Comparison of ENCODE assay signal across 11 cellular contexts in the genomic region with DNA sequence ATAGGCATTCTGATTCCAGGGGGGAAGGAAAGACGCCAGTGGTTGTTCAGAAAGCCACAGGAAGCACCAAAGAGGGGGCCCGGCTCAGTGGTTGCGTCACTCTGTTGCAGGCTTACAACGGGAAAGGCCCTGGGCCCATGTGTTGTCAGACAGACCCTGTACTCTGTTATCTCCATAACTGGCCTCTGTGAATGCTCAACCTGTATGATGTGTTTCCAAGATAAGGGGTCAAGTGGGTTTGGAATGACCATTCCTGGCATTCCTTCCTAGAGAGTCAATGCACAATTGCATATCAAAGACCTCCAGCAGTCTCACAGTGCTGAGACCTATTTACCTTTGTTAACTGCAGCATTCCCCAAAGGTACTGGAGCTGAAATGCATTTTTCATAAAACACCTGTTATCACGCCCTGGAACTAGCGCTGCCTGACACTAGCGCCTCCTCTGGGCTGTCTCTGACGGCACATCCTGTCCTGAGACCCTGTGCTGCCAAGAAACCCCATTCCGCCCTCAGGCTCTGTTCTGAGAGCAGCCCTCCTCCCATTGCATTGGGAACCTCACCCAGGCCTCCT. TPM values are rescaled to one million over a fixed set of nuclear protein-coding genes. Genes with fewer than 3 reads are reported as not detected.
DNase-seq lines count a peak whose midpoint lies in the region; ATAC-seq and TF ChIP-seq lines count a peak whose summit lies in the region.
"Had no signal": no experiment of that assay in that cellular context is flagged by ENCODE, and none has a peak within 500 bp of the region (broad histone marks: within the 10 kb centered on the region; RNA-seq: fewer than 3 reads in every experiment).

No MANE protein-coding gene starts in this region.

- intact Hi-C loops in sciatic nerve (cut with DNase I) = no loop called here
- intact Hi-C loops in colonic mucosa (cut with DNase I) = no loop called here

- WGBS in suprapubic skin = 70% methylated on average over 9 of the region's 9 CpGs

- H3K4me3 ChIP-seq in fibroblast of pulmonary artery (replicated peaks; ENCODE audit: low read depth, low read length) (no peak overlapping the region), colonic mucosa (no peak overlapping the region), suprapubic skin (no peak overlapping the region)

- TF ChIP-seq EP300 in suprapubic skin (IDR thresholded peaks at IDR 0.05) = no peak

- DNase-seq in NCI-H1105 treated with DMSO at 0.1 percent for 48 hours (lab: John Stamatoyannopoulos, UW) (peak; percentile 37), NCI-H1105 (lab: John Stamatoyannopoulos, UW) (no peak), NOMO-1 (lab: John Stamatoyannopoulos, UW; ENCODE audit: unreplicated experiment in 2 of 2) (peak; percentile 45 to 75), fibroblast of pulmonary artery (ENCODE audit: low read depth) (peak; percentile 77), sciatic nerve (ENCODE audit: low spot score) (peak; percentile 55), colonic mucosa (no peak), suprapubic skin (ENCODE audit: low spot score in 2 of 2) (no peak)
- DNase-seq: mammary epithelial cell; NCI-H2081 treated with DMSO at 0.1 percent for 48 hours; stimulated activated CD4-positive, alpha-beta T cell treated with anti-CD3 and anti-CD28 coated beads, Interleukin-4, amount 100 ng/mL, for 4 hours had no signal

- H3K9me3 ChIP-seq in colonic mucosa (no peaks in the 10 kb centered on the region), suprapubic skin (no peaks in the 10 kb centered on the region)

- H3K27ac ChIP-seq in colonic mucosa (no peak overlapping the region), suprapubic skin (no peak overlapping the region)

- H3K4me1 ChIP-seq in colonic mucosa = no peaks in the 10 kb centered on the region
- peaks cover 26% of the 10 kb centered on the region for H3K4me1 ChIP-seq in suprapubic skin

- TF ChIP-seq CTCF in fibroblast of pulmonary artery (IDR thresholded peaks at IDR 0.05; ENCODE audit: low read length, missing control alignments) (no peak), colonic mucosa (IDR thresholded peaks at IDR 0.05) (no peak), suprapubic skin (IDR thresholded peaks at IDR 0.05) (no peak)

- no peaks in the 10 kb centered on the region for H3K27me3 ChIP-seq in colonic mucosa
- no peaks in the 10 kb centered on the region for H3K27me3 ChIP-seq in suprapubic skin

- no peaks in the 10 kb centered on the region for H3K36me3 ChIP-seq in colonic mucosa
- H3K36me3 ChIP-seq in suprapubic skin = no peaks in the 10 kb centered on the region

- ATAC-seq in sciatic nerve (no peak), GM18873 (IDR thresholded peaks at IDR 0.05; ENCODE audit: low FRiP score, unreplicated experiment) (no peak)

- TF ChIP-seq POLR2A in suprapubic skin (IDR thresholded peaks at IDR 0.05) = no peak

- H3K9ac ChIP-seq in colonic mucosa (ENCODE audit: low read depth in 2 of 2, low read length in 2 of 2) = no peak overlapping the region

RNA-seq across cellular contexts. Expression of gene LRRFIP1, which starts 13.2 kb away (rescaled TPM):
- total RNA-seq in sciatic nerve (84.8 TPM), colonic mucosa (100 to 1,000 TPM; 114 to 133 TPM), suprapubic skin (100 to 1,000 TPM; 100 to 150 (median 109) TPM)

RNA-seq across cellular contexts. Expression of gene RAB17, which starts 23.7 kb away (rescaled TPM):
- total RNA-seq in sciatic nerve = 1.1 TPM
- total RNA-seq in colonic mucosa = 10 to 100 TPM; 32.5 to 34.7 TPM
- total RNA-seq in suprapubic skin = 1 to 10 TPM; 3.3 to 8.5 (median 6.0) TPM

RNA-seq across cellular contexts. Expression of gene PRLH, which starts 47.9 kb away (rescaled TPM):
- total RNA-seq in sciatic nerve (not detected), colonic mucosa (not detected), suprapubic skin (not detected)
- total RNA-seq: mammary epithelial cell had no signal

Comparison
In these comparisons a context has a peak if more than half of its experiments do, and no peak if none do; other contexts are left out.
1. DNase-seq: peak in NCI-H1105 treated with DMSO at 0.1 percent for 48 hours (single experiment), NOMO-1 (2 of 2), fibroblast of pulmonary artery (single experiment) and sciatic nerve (single experiment); none in NCI-H1105 (single experiment), colonic mucosa (single experiment) and suprapubic skin (0 of 2).